In genomic region chr17:80454557-80455327, GRCh38 we compare ENCODE assay signal across 1 cellular context.
TF ChIP-seq lines count a peak whose summit lies in the region.

No MANE protein-coding gene starts in this region.

TF ChIP-seq in K562, 482 proteins besides CTCF, POLR2A, EP300 and RAD21 (continued from another document and continues in another):
- peak; percentile 96 for TF ChIP-seq GABPA (tag; conservative IDR thresholded peaks at IDR 0.05; ENCODE audit: low read depth)
- peak; percentile 47; the same call in 1 of the 2 replicates for TF ChIP-seq TAF7 (tag; IDR thresholded peaks at IDR 0.05)
- peak; percentile 40; the same call in 1 of the 2 replicates for TF ChIP-seq NR1H2 (CRISPR knock-in tag; IDR thresholded peaks at IDR 0.05)
- no peak for TF ChIP-seq CBX5 (IDR thresholded peaks at IDR 0.05; ENCODE audit: borderline replicate concordance, low read depth)
- TF ChIP-seq NEUROD1 (IDR thresholded peaks at IDR 0.05; ENCODE audit: borderline replicate concordance, low read depth, low read length, partially characterized antibody), result peak; percentile 72
- TF ChIP-seq RERE (CRISPR knock-in tag; IDR thresholded peaks at IDR 0.05; ENCODE audit: borderline replicate concordance), result no peak
- TF ChIP-seq ARID4B (CRISPR knock-in tag; IDR thresholded peaks at IDR 0.05), result peak; percentile 53; the same call in 1 of the 2 replicates
- peak; percentile 52; the same call in 1 of the 2 replicates for TF ChIP-seq TEAD4 (IDR thresholded peaks at IDR 0.05; ENCODE audit: low read length)
- peak; percentile 90 for TF ChIP-seq TEAD4 (CRISPR knock-in tag; IDR thresholded peaks at IDR 0.05; ENCODE audit: borderline replicate concordance)
- TF ChIP-seq SRF (CRISPR knock-in tag; IDR thresholded peaks at IDR 0.05), result no peak
- peak; percentile 67 for TF ChIP-seq C11orf30 (IDR thresholded peaks at IDR 0.05; ENCODE audit: low read depth)
- TF ChIP-seq ZNF407 (IDR thresholded peaks at IDR 0.05; ENCODE audit: low read depth), result no peak
- TF ChIP-seq SRSF9 (IDR thresholded peaks at IDR 0.05; ENCODE audit: borderline replicate concordance, low read depth, low read length), result no peak
- no peak for TF ChIP-seq ID3 (CRISPR knock-in tag; IDR thresholded peaks at IDR 0.05)
- TF ChIP-seq ID3 (tag; IDR thresholded peaks at IDR 0.05), result peak; percentile 13; the same call in 1 of the 2 replicates
- peak; percentile 57 for TF ChIP-seq SAFB (IDR thresholded peaks at IDR 0.05; ENCODE audit: borderline replicate concordance, low read depth, low read length)
- peak; percentile 84 for TF ChIP-seq RFX1 (IDR thresholded peaks at IDR 0.05)
- no peak for TF ChIP-seq SNRNP70 (optimal IDR thresholded peaks at IDR 0.05; ENCODE audit: low read depth, low read length)
- TF ChIP-seq LEF1 (IDR thresholded peaks at IDR 0.05), result no peak
- peak; percentile 80; the same call in 1 of the 2 replicates for TF ChIP-seq NR4A1 (CRISPR knock-in tag; IDR thresholded peaks at IDR 0.05)
- TF ChIP-seq NR4A1 (tag; IDR thresholded peaks at IDR 0.05), result no peak
- peak; percentile 80 for TF ChIP-seq CCNT2 (IDR thresholded peaks at IDR 0.05; ENCODE audit: borderline replicate concordance, extremely low read depth, insufficient read length, low read depth, low read length)
- TF ChIP-seq BDP1 (IDR thresholded peaks at IDR 0.05; ENCODE audit: insufficient read depth, insufficient read length), result no peak
- 0 out of 2 replicates have a peak, but pooled peaks have one; percentile 17 for TF ChIP-seq NFRKB (IDR thresholded peaks at IDR 0.05; ENCODE audit: low read depth)
- no peak for TF ChIP-seq THRA (IDR thresholded peaks at IDR 0.05)
- TF ChIP-seq BRD4 (IDR thresholded peaks at IDR 0.05), result peak; percentile 75; the same call in 1 of the 2 replicates
- TF ChIP-seq E4F1 (CRISPR knock-in tag; IDR thresholded peaks at IDR 0.05; ENCODE audit: borderline replicate concordance), result no peak
- TF ChIP-seq SMARCC2 (IDR thresholded peaks at IDR 0.05; ENCODE audit: low read depth), result no peak
- peak; percentile 17; the same call in 1 of the 2 replicates for TF ChIP-seq ESRRA (IDR thresholded peaks at IDR 0.05; ENCODE audit: borderline replicate concordance, low read depth)
- TF ChIP-seq THRAP3 (IDR thresholded peaks at IDR 0.05; ENCODE audit: borderline replicate concordance), result no peak
- TF ChIP-seq E2F3 (CRISPR knock-in tag; IDR thresholded peaks at IDR 0.05), result peak; percentile 67; the same call in 1 of the 2 replicates
- no peak for TF ChIP-seq USF2 (CRISPR knock-in tag; IDR thresholded peaks at IDR 0.05)
- peak; percentile 96 for TF ChIP-seq POLR2G (IDR thresholded peaks at IDR 0.05; ENCODE audit: low read depth, low read length)
- TF ChIP-seq NELFE (IDR thresholded peaks at IDR 0.05; ENCODE audit: insufficient read depth, insufficient read length), result no peak
